ENCODE assay signal across 13 cellular contexts in the genomic region with DNA sequence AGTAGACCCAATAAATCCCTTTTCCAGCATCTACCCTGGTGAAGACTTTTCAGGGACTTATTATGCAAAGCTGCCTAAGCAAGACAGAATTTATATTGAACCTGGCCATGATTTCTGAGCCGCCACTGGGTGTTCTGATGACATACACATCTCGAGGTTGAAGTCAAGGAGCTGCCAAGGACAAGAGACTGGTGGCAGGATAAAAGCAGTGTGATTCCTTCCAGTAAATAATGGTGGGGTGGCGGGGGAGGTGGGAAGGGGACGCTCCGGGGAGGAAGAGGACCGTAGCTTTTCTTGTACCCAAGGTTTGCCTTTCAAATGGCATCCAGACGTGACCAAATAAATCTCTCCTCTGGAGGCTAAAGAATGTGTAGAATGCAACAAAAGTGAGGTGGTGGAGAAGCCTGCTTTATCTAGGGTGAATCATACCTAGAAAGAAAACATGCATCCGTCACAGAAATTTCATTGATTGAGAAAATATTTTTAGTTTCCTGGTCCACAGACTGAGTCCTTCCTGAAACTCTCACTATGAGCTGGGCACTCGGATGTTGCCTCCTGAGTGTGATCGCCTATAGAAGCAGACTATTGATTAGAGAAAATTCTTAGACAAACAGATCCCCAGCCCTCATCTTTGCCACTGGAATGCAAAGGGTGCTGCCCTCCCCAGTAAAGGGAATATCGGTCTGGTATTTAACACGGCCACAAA.
DNase-seq lines count a peak whose midpoint lies in the region; TF ChIP-seq lines count a peak whose summit lies in the region.
"Had no signal": no experiment of that assay in that cellular context is flagged by ENCODE, and none has a peak within 500 bp of the region (broad histone marks: within the 10 kb centered on the region; RNA-seq: fewer than 3 reads in every experiment).

No MANE protein-coding gene starts in this region.

- POLR2A ChIA-PET in AG04449 (lab: Yijun Ruan, JAX), result interaction anchor here (0.6 to 2.2 kb wide), 4 partner anchors 36 to 267 kb away, joined by 3 to 6 read pairs (median 4); a partner anchor contains a TSS

- 80 to 82% methylated on average over 3 to 5 of the region's 12 CpGs for WGBS in mesodermal cell (ENCODE audit: insufficient coverage in 2 of 2), 2 experiments

- H3K4me3 ChIP-seq in AG04449 (ENCODE audit: low read depth, low read length) (no peak overlapping the region), choroid plexus epithelial cell (ENCODE audit: low read depth, low read length) (no peak overlapping the region), mesodermal cell (ENCODE audit: extremely low read depth, insufficient read depth, low read length, poor library complexity, severe bottlenecking) (no peak overlapping the region)
- H3K4me3 ChIP-seq: gastroesophageal sphincter had no signal

- CTCF ChIA-PET in AG04449 (lab: Yijun Ruan, JAX), result interaction anchor here (0.5 to 2.3 kb wide), 7 partner anchors 8 to 267 kb away, joined by 3 to 11 read pairs (median 4); no protein-coding TSS in a partner anchor

- TF ChIP-seq CTCF in AG04449 (IDR thresholded peaks at IDR 0.05; ENCODE audit: insufficient read depth, low read length, missing control alignments) (no peak), choroid plexus epithelial cell (conservative IDR thresholded peaks at IDR 0.05; ENCODE audit: low read depth, low read length) (no peak)

- DNase-seq in AG04449 (ENCODE audit: low read depth, low spot score) (peak; percentile 51), HS-5 (ENCODE audit: low read depth) (peak; percentile 82), choroid plexus epithelial cell (ENCODE audit: low read depth) (peak; percentile 85), OCI-M1 (lab: John Stamatoyannopoulos, UW) (no peak), nucleus accumbens (lab: John Stamatoyannopoulos, UW) (no peak), posterior vena cava (ENCODE audit: low spot score) (no peak), cerebellar cortex (ENCODE audit: low spot score) (no peak)
- DNase-seq: activated naive CD8-positive, alpha-beta T cell treated with anti-CD3 and anti-CD28 coated beads, Interleukin-2, amount 50 U/mL, for 24 hours; KG1; NCI-H510A; stimulated activated naive CD4-positive, alpha-beta T cell had no signal

- peaks cover 22% of the 10 kb centered on the region for H3K4me1 ChIP-seq in mesodermal cell (ENCODE audit: control insufficient read depth, insufficient read depth, low read length, poor library complexity, severe bottlenecking)

- no peaks in the 10 kb centered on the region for H3K36me3 ChIP-seq in mesodermal cell (ENCODE audit: control insufficient read depth, insufficient read depth, low read length)
- H3K36me3 ChIP-seq: gastroesophageal sphincter had no signal

- peak overlapping the region; percentile 77 for H3K27ac ChIP-seq in mesodermal cell (ENCODE audit: low read depth, low read length, severe bottlenecking)

- intact Hi-C loops in posterior vena cava (cut with DNase I), result no loop called here

- peaks cover 5% of the 10 kb centered on the region for H3K9me3 ChIP-seq in mesodermal cell (ENCODE audit: control insufficient read depth, low read length)
- H3K9me3 ChIP-seq: gastroesophageal sphincter had no signal

Comparison
In these comparisons a context has a peak if more than half of its experiments do, and no peak if none do; other contexts are left out.
1. DNase-seq: peak in AG04449 (single experiment), HS-5 (single experiment) and choroid plexus epithelial cell (single experiment); none in OCI-M1 (single experiment), nucleus accumbens (0 of 56), posterior vena cava (single experiment) and cerebellar cortex (single experiment).